Comparison of ENCODE assay signal across 1 cellular context in the genomic region with DNA sequence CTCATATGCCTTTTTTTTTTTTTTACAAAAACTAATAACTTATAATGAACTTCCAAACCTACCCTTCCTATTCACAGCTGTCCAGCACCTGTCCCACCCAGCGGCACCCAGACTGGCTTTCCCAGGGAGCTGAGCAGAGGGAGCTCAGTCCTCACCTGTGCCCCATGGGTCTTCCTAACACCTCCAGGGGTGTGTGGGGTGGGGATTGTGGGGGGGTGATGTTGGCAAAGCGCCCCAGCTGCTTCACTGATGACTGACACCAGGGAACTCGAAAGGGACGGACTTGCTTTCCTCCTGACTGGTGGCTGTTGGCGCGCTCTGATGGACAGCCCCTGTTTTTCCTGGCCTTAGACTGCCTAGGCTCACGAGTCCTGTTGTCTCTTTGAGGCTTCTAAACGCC.
TF ChIP-seq lines count a peak whose summit lies in the region.

No MANE protein-coding gene starts in this region.

TF ChIP-seq in IMR-90, 13 proteins besides CTCF, POLR2A, EP300 and RAD21 (continued from another document):
- TF ChIP-seq, protein P1, sequence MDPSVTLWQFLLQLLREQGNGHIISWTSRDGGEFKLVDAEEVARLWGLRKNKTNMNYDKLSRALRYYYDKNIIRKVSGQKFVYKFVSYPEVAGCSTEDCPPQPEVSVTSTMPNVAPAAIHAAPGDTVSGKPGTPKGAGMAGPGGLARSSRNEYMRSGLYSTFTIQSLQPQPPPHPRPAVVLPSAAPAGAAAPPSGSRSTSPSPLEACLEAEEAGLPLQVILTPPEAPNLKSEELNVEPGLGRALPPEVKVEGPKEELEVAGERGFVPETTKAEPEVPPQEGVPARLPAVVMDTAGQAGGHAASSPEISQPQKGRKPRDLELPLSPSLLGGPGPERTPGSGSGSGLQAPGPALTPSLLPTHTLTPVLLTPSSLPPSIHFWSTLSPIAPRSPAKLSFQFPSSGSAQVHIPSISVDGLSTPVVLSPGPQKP (IDR thresholded peaks at IDR 0.05; ENCODE audit: borderline replicate concordance, low read depth, low read length) = no peak
- TF ChIP-seq NFE2L2 (IDR thresholded peaks at IDR 0.05; ENCODE audit: low read depth, low read length) = no peak
